Comparison of ENCODE assay signal across 1 cellular context in genomic region chr20:62316331-62317166, GRCh38.
TF ChIP-seq lines count a peak whose summit lies in the region.

No MANE protein-coding gene starts in this region.

TF ChIP-seq in HepG2, 621 proteins besides CTCF, POLR2A, EP300 and RAD21:
- TF ChIP-seq SAP130 (CRISPR knock-in tag; IDR thresholded peaks at IDR 0.05; ENCODE audit: low read depth) (no peak), ZNF484 (CRISPR knock-in tag; IDR thresholded peaks at IDR 0.05; ENCODE audit: borderline replicate concordance, low read depth) (0 out of 2 replicates have a peak, but pooled peaks have one; percentile 47), EEA1 (CRISPR knock-in tag; IDR thresholded peaks at IDR 0.05; ENCODE audit: borderline replicate concordance) (0 out of 2 replicates have a peak, but pooled peaks have one; percentile 20), AGO2 (optimal IDR thresholded peaks at IDR 0.05; ENCODE audit: low read depth, low read length) (peak; percentile 73), ZNF776 (CRISPR knock-in tag; IDR thresholded peaks at IDR 0.05) (0 out of 2 replicates have a peak, but pooled peaks have one; percentile 35), ZBTB38 (CRISPR knock-in tag; IDR thresholded peaks at IDR 0.05) (peak; percentile 35; the same call in 1 of the 2 replicates), HOXA3 (CRISPR knock-in tag; IDR thresholded peaks at IDR 0.05) (peak; percentile 5; the same call in 1 of the 2 replicates), SNAPC2 (CRISPR knock-in tag; IDR thresholded peaks at IDR 0.05) (no peak)
